ENCODE assay signal across 8 cellular contexts in genomic region chr17:36592711-36593321, GRCh38. TPM values are rescaled to one million over a fixed set of nuclear protein-coding genes. Genes with fewer than 3 reads are reported as not detected.
A peak's percentile ranks its signal among the peaks of the same experiment; 100 is the strongest.
DNase-seq lines count a peak whose midpoint lies in the region; ATAC-seq, FAIRE-seq and TF ChIP-seq lines count a peak whose summit lies in the region.

No MANE protein-coding gene starts in this region.

- H3K4me2 ChIP-seq in astrocyte (ENCODE audit: low read length): peak overlapping the region; percentile 90

- no peak for TF ChIP-seq CTCF in astrocyte (IDR thresholded peaks at IDR 0.05; ENCODE audit: insufficient read depth, low read depth, low read length)
- TF ChIP-seq CTCF in left lung (IDR thresholded peaks at IDR 0.05): no peak
- TF ChIP-seq CTCF in tibial artery (IDR thresholded peaks at IDR 0.05): no peak

- H3K4me1 ChIP-seq in astrocyte (ENCODE audit: insufficient read depth, low read length) (peaks cover 10% of the 10 kb centered on the region), left lung (peaks cover 0 to 20% of the 10 kb centered on the region in 2 donors), tibial artery (peaks cover 0 to 25% (median 16%) of the 10 kb centered on the region in 4 donors)

- peaks cover 42% of the 10 kb centered on the region for H4K20me1 ChIP-seq in astrocyte (ENCODE audit: insufficient read depth, low read length)

- H3K9ac ChIP-seq in astrocyte (ENCODE audit: low read length): peak overlapping the region; percentile 82

- H2AFZ ChIP-seq in astrocyte (ENCODE audit: low read depth, low read length): no peak overlapping the region

- ATAC-seq in left lung: no peak
- no peak for ATAC-seq in GM19397 (IDR thresholded peaks at IDR 0.05; ENCODE audit: unreplicated experiment)

- H3K36me3 Mint-ChIP-seq in astrocyte (ENCODE audit: low read depth, unreplicated experiment): peaks cover 7% of the 10 kb centered on the region

- H3K27me3 Mint-ChIP-seq in astrocyte (ENCODE audit: low read depth, unreplicated experiment): no peaks in the 10 kb centered on the region

- FAIRE-seq in astrocyte (lab: Jason Lieb, UNC): no peak

- peaks cover 20% of the 10 kb centered on the region for H3K79me2 ChIP-seq in astrocyte (ENCODE audit: insufficient read depth, low read length)

- H3K4me3 Mint-ChIP-seq in astrocyte (ENCODE audit: unreplicated experiment): peak overlapping the region; percentile 85

- DNase-seq in activated CD8-positive, alpha-beta memory T cell treated with anti-CD3 and anti-CD28 coated beads for 24 hours: peak; percentile 52
- no peak for DNase-seq in activated CD8-positive, alpha-beta memory T cell treated with anti-CD3 and anti-CD28 coated beads, Interleukin-2, amount 50 U/mL, for 4 hours
- no peak for DNase-seq in astrocyte (ENCODE audit: low read depth)
- DNase-seq in left lung: no peak
- no peak for DNase-seq in tibial artery
- no peak for DNase-seq in NCI-H748 treated with DMSO at 0.1 percent for 48 hours (lab: John Stamatoyannopoulos, UW)
- no peak for DNase-seq in NK-92 (lab: John Stamatoyannopoulos, UW; ENCODE audit: unreplicated experiment)

- no peaks in the 10 kb centered on the region for H3K9me3 Mint-ChIP-seq in astrocyte (ENCODE audit: unreplicated experiment)

- H3K27ac ChIP-seq in astrocyte (ENCODE audit: low read depth, low read length) (no peak overlapping the region), left lung (no peak overlapping the region), tibial artery (no peak overlapping the region)

- H3K4me3 ChIP-seq in astrocyte (ENCODE audit: insufficient read depth, low read depth, low read length) (peak overlapping the region; percentile 64), left lung (peak overlapping the region; percentile 79 to 95), tibial artery (peak overlapping the region; percentile 73 to 86)

- H3K27me3 ChIP-seq in astrocyte (ENCODE audit: insufficient read depth, low read length) (no peaks in the 10 kb centered on the region), left lung (peaks cover 0 to 12% of the 10 kb centered on the region in 2 donors), tibial artery (no peaks in the 10 kb centered on the region)

- peak overlapping the region; percentile 80 for H3K27ac Mint-ChIP-seq in astrocyte (ENCODE audit: unreplicated experiment)

- intact Hi-C loops in left lung (cut with DNase I) (loop anchor here in 1 of 2 donors (10.0 kb wide), 1 partner anchor 58 kb away; the partner anchor contains the start of genes MYO19 and PIGW), tibial artery (cut with DNase I; ENCODE audit: low total_unique reads) (loop anchor here (5.0 to 10.0 kb wide), 3 partner anchors 46 to 1608 kb away; partner anchors contain the start of genes AATF and LIG3)

- H3K36me3 ChIP-seq in astrocyte (ENCODE audit: insufficient read depth, low read length) (peaks cover 14% of the 10 kb centered on the region), left lung (peaks cover 0 to 20% of the 10 kb centered on the region in 2 donors), tibial artery (peaks cover 4 to 18% (median 5%) of the 10 kb centered on the region in 3 donors)

- H3K9me3 ChIP-seq in astrocyte (ENCODE audit: insufficient read depth, low read depth, low read length): no peaks in the 10 kb centered on the region
- no peaks in the 10 kb centered on the region for H3K9me3 ChIP-seq in left lung
- H3K9me3 ChIP-seq in tibial artery: no peaks in the 10 kb centered on the region

- peaks cover 14% of the 10 kb centered on the region for H3K4me1 Mint-ChIP-seq in astrocyte (ENCODE audit: low read depth, unreplicated experiment)

RNA-seq across cellular contexts. Expression of gene DHRS11, which starts 1.1 kb away (rescaled TPM):
- total RNA-seq in astrocyte: 7.1 and 8.8 TPM in 2 replicates
- total RNA-seq in left lung: 10 to 100 TPM in 1 of 2 donors, 1 to 10 TPM in 1; 9.3 to 12.7 TPM

RNA-seq across cellular contexts. Expression of gene MRM1, which starts 8.6 kb away (rescaled TPM):
- total RNA-seq in astrocyte (3.1 and 4.8 TPM in 2 replicates), left lung (1 to 10 TPM; 5.2 to 6.4 TPM)

RNA-seq across cellular contexts. Expression of gene GGNBP2, which starts 48.1 kb away (rescaled TPM):
- total RNA-seq in astrocyte (80.0 and 80.8 TPM in 2 replicates), left lung (10 to 100 TPM; 64.7 to 75.3 TPM)

RNA-seq across cellular contexts. Expression of gene PIGW, which starts 58.0 kb away (rescaled TPM):
- 7.5 and 8.4 TPM in 2 replicates for total RNA-seq in astrocyte
- 10 to 100 TPM in 1 of 2 donors, 1 to 10 TPM in 1; 6.8 to 20.1 TPM for total RNA-seq in left lung

RNA-seq across cellular contexts. Expression of gene MYO19, which starts 58.1 kb away (rescaled TPM):
- total RNA-seq in astrocyte (41.0 and 42.9 TPM in 2 replicates), left lung (10 to 100 TPM; 51.0 to 80.8 TPM)
